ENCODE assay signal across 20 cellular contexts in the genomic region with DNA sequence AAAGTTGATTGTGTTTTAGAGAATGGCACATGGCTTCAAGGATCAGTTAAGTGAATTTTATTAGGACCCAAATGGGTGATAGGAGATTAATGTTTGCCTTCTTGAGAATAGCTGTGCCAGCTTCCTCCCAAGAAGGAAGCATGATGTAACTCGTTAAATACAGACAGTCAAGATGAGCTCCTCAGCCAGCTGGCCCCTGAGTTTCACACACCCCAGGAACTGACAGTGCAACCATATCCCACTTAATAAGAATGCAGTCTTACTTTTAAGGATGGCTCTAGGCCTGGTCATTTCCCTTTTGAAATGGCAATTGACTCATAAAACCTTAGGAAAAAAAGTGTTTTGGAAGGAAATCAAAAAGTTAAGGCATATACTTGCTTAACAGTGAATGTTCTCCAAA.
DNase-seq lines count a peak whose midpoint lies in the region; FAIRE-seq and TF ChIP-seq lines count a peak whose summit lies in the region.
"Had no signal": no experiment of that assay in that cellular context is flagged by ENCODE, and none has a peak within 500 bp of the region (broad histone marks: within the 10 kb centered on the region; RNA-seq: fewer than 3 reads in every experiment).

No MANE protein-coding gene starts in this region.

- H3K4me3 ChIP-seq in fibroblast of pulmonary artery (replicated peaks; ENCODE audit: low read depth, low read length) = no peak overlapping the region
- H3K4me3 ChIP-seq: ascending aorta, gastroesophageal sphincter, lung, right atrium auricular region, suprapubic skin had no signal

- no peak for FAIRE-seq in GM19239 (lab: Jason Lieb, UNC)
- FAIRE-seq: A204.1, H1 had no signal

- CTCF ChIA-PET in RWPE1 (lab: Yijun Ruan, JAX) = no interaction called here

- no peak overlapping the region for H3K27ac ChIP-seq in RWPE1
- H3K27ac ChIP-seq: ascending aorta, gastroesophageal sphincter, right atrium auricular region, suprapubic skin had no signal

- POLR2A ChIA-PET in RWPE1 (lab: Yijun Ruan, JAX; ENCODE audit: low non-redundant PET) = no interaction called here

- TF ChIP-seq CTCF in RWPE1 (conservative IDR thresholded peaks at IDR 0.05; ENCODE audit: low read depth) (no peak), fibroblast of pulmonary artery (IDR thresholded peaks at IDR 0.05; ENCODE audit: low read length, missing control alignments) (no peak)

- DNase-seq in NOMO-1 (lab: John Stamatoyannopoulos, UW; ENCODE audit: unreplicated experiment in 2 of 2) = peak; percentile 21 to 63
- no peak for DNase-seq in NOMO-1 treated with dmso at 0.1 percent for 144 hours (lab: John Stamatoyannopoulos, UW; ENCODE audit: unreplicated experiment)
- DNase-seq in RWPE1 (ENCODE audit: low spot score) = peak; percentile 3
- DNase-seq in fibroblast of pulmonary artery (ENCODE audit: low read depth) = peak; percentile 62
- no peak for DNase-seq in SIG-M5 (lab: John Stamatoyannopoulos, UW)
- no peak for DNase-seq in T-helper 1 cell
- DNase-seq in stimulated activated naive CD4-positive, alpha-beta T cell (lab: John Stamatoyannopoulos, UW) = no peak
- DNase-seq in GM19239 (ENCODE audit: insufficient read length, low spot score) = no peak
- DNase-seq: activated CD8-positive, alpha-beta memory T cell treated with anti-CD3 and anti-CD28 coated beads, Interleukin-2, amount 10 ng/mL, durations not matched to agents 7 days and 5 days; activated gamma-delta T cell; naive thymus-derived CD8-positive, alpha-beta T cell; NCI-H1417 treated with DMSO at 0.1 percent for 48 hours; stimulated activated CD4-positive, alpha-beta T cell treated with anti-CD3 and anti-CD28 coated beads, Interleukin-1b, Interleukin-23, amount 100 ng/mL, for 48 hours had no signal

Comparison
In these comparisons a context has a peak if more than half of its experiments do, and no peak if none do; other contexts are left out.
1. DNase-seq: peak in NOMO-1 (2 of 2), RWPE1 (single experiment) and fibroblast of pulmonary artery (single experiment); none in NOMO-1 treated with dmso at 0.1 percent for 144 hours (single experiment), SIG-M5 (single experiment), T-helper 1 cell (0 of 5), stimulated activated naive CD4-positive, alpha-beta T cell (0 of 6) and GM19239 (single experiment).